6 cellular contexts compared by ENCODE assay signal in the genomic region with DNA sequence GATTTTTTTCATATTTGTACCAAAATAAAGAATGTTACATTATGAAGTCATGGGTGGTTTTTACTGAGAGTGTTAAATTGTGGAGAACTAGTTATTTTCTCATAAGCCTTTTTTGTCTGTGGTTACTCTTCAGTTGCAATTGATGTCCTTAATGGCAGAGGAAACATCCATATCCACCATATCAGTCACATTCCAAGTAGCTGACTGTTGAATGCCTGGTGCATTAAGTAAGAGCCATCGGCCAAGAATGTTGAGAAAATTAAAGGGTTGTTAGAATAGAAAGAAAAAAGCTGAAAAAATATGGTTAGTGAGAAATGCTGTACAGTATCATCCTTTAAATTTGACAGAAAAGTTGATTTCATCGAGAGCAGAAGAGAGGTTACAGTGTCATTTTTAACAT.
DNase-seq lines count a peak whose midpoint lies in the region; FAIRE-seq and TF ChIP-seq lines count a peak whose summit lies in the region.
"Not testable (repeated sequence)": the region's sequence is repeated elsewhere in the genome, so short reads cannot be mapped to it uniquely, and the experiment has no call there.

No MANE protein-coding gene starts in this region.

- TF ChIP-seq CTCF in choroid plexus epithelial cell (conservative IDR thresholded peaks at IDR 0.05; ENCODE audit: low read depth, low read length): not testable (repeated sequence)

- peak; percentile 95 for FAIRE-seq in H54 (lab: Jason Lieb, UNC)
- not testable (repeated sequence) for FAIRE-seq in urothelium cell line (lab: Jason Lieb, UNC)

- DNase-seq in H54 (ENCODE audit: insufficient read length, low spot score): not testable (repeated sequence)
- DNase-seq in NCI-H226: peak; percentile 2
- peak; percentile 8 for DNase-seq in RKO (ENCODE audit: low spot score)
- DNase-seq in choroid plexus epithelial cell (ENCODE audit: low read depth): peak; percentile 0
- DNase-seq in non-pigmented ciliary epithelial cell (ENCODE audit: low read depth): peak; percentile 0
- DNase-seq in urothelium cell line (ENCODE audit: low spot score): peak; percentile 12

- not testable (repeated sequence) for H3K4me3 ChIP-seq in choroid plexus epithelial cell (ENCODE audit: low read depth, low read length)

- not testable (repeated sequence) for TF ChIP-seq POLR2A in H54 (IDR thresholded peaks at IDR 0.05; ENCODE audit: low read depth, low read length)
